In the genomic region with DNA sequence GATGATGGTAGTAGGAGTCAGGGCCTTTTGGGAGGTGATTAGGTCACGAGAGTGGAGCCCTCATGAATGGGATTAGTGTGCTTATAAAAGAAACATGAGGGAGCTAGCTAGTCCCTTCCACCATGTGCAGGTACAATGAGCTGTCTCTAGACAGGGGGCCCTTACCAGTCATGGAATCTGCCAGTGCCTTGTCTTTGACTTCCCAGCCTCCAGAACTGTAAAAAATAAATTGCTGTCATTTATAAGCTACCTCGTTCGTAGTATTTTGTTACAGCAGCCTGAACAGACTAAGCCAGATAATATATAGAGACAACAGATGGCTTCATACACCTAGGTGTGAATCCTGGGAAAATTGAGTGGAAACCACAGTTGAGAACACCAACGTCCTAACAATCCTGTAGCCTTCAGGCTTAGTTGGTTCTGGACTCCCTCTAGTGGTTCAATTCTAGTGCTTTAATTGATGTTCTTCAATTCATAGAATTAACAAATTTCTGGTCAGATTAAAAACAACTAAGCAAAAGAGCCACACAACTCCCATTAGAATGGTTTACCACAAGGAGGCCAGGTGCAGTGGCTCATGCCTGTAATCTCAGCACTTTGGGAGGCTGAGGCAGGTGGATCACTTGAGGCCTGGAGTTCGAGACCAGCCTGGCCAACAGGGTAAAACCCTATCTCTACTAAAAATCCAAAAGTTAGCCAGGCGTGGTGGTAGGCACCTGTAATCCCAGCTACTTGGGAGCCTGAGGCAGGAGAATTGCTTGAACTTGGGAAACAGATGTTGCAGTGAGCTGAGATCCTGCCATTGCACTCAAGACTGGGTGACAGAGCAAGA, we compare ENCODE assay signal across 8 cellular contexts. TPM values are rescaled to one million over a fixed set of nuclear protein-coding genes. Genes with fewer than 3 reads are reported as not detected.
DNase-seq lines count a peak whose midpoint lies in the region; ATAC-seq and TF ChIP-seq lines count a peak whose summit lies in the region.

No MANE protein-coding gene starts in this region.

- no peak overlapping the region for H3K4me3 Mint-ChIP-seq in osteocyte (ENCODE audit: unreplicated experiment)

- peaks cover 42% of the 10 kb centered on the region for H3K27me3 Mint-ChIP-seq in osteocyte (ENCODE audit: unreplicated experiment)

- TF ChIP-seq CTCF in Panc1 (IDR thresholded peaks at IDR 0.05) (peak; percentile 85), epithelial cell of esophagus (IDR thresholded peaks at IDR 0.05; ENCODE audit: insufficient read depth, low read depth, low read length, missing control alignments) (peak; percentile 77), osteocyte (IDR thresholded peaks at IDR 0.05) (peak; percentile 72)

- H3K27ac Mint-ChIP-seq in osteocyte (ENCODE audit: unreplicated experiment): no peak overlapping the region

- H3K9me3 Mint-ChIP-seq in osteocyte (ENCODE audit: unreplicated experiment): no peaks in the 10 kb centered on the region

- no peaks in the 10 kb centered on the region for H3K9me3 ChIP-seq in Panc1 (ENCODE audit: control insufficient read depth, insufficient read depth, low read depth, low read length)

- H3K36me3 ChIP-seq in Panc1 (ENCODE audit: control insufficient read depth, insufficient read depth, low read length): no peaks in the 10 kb centered on the region; the same call in 1 of the 2 replicates

- H3K4me3 ChIP-seq in Panc1 (ENCODE audit: low read depth in 2 of 2, low read length in 2 of 2): no peak overlapping the region
- no peak overlapping the region for H3K4me3 ChIP-seq in epithelial cell of esophagus (ENCODE audit: low read length)

- no TSS peak for BruUV-seq in Panc1 (replicated peaks; lab: Mats Ljungman, UMichigan)

- in situ Hi-C loops in Panc1 (cut with HindIII; ENCODE audit: low pct_unique_long_range_greater_than_20kb, low sequenced_read_pairs): no loop called here

- peaks cover 14% of the 10 kb centered on the region for H3K4me1 ChIP-seq in Panc1 (ENCODE audit: control insufficient read depth, insufficient read depth, low read length)

- intact Hi-C loops in Panc1 (cut with micrococcal nuclease; ENCODE audit: unreplicated experiment): loop anchor here (2.0 to 5.0 kb wide), 2 partner anchors 93 to 192 kb away; no protein-coding TSS in a partner anchor

- peaks cover 15% of the 10 kb centered on the region for H3K27me3 ChIP-seq in Panc1 (ENCODE audit: control insufficient read depth, insufficient read depth, low read length)

- POLR2A ChIA-PET in Panc1 (lab: Charles Lee): no interaction called here

- CTCF ChIA-PET in Panc1 (lab: Charles Lee): no interaction called here

- H3K27ac ChIP-seq in Panc1 (ENCODE audit: low read length): no peak overlapping the region

- DNase-seq in D341Med (ENCODE audit: low spot score) (peak; percentile 53), HPDE6-E6E7 (ENCODE audit: extremely low spot score) (peak; percentile 14), Panc1 (ENCODE audit: low read depth, low spot score) (peak; percentile 60), epithelial cell of esophagus (ENCODE audit: low read depth) (peak; percentile 70), osteocyte (ENCODE audit: extremely low spot score, unreplicated experiment) (no peak)

- ATAC-seq in Panc1: no peak
- no peak for ATAC-seq in HG03342 (IDR thresholded peaks at IDR 0.05; ENCODE audit: unreplicated experiment)
- ATAC-seq in HG03432 (IDR thresholded peaks at IDR 0.05; ENCODE audit: unreplicated experiment): no peak
- ATAC-seq in GM18907 (IDR thresholded peaks at IDR 0.05; ENCODE audit: unreplicated experiment): no peak

- no peaks in the 10 kb centered on the region for H3K36me3 Mint-ChIP-seq in osteocyte (ENCODE audit: unreplicated experiment)

- H3K4me1 Mint-ChIP-seq in osteocyte (ENCODE audit: unreplicated experiment): peaks cover 15% of the 10 kb centered on the region

RNA-seq across cellular contexts. Expression of a gene that starts 21.3 kb away (rescaled TPM):
- total RNA-seq in Panc1 (2021; ENCODE audit: unreplicated experiment) (7.6 TPM), osteocyte (not detected in 2 replicates)
- polyA plus RNA-seq in Panc1 (2012; ENCODE audit: insufficient read length): 4.4 TPM
